11 cellular contexts compared by ENCODE assay signal in the genomic region with DNA sequence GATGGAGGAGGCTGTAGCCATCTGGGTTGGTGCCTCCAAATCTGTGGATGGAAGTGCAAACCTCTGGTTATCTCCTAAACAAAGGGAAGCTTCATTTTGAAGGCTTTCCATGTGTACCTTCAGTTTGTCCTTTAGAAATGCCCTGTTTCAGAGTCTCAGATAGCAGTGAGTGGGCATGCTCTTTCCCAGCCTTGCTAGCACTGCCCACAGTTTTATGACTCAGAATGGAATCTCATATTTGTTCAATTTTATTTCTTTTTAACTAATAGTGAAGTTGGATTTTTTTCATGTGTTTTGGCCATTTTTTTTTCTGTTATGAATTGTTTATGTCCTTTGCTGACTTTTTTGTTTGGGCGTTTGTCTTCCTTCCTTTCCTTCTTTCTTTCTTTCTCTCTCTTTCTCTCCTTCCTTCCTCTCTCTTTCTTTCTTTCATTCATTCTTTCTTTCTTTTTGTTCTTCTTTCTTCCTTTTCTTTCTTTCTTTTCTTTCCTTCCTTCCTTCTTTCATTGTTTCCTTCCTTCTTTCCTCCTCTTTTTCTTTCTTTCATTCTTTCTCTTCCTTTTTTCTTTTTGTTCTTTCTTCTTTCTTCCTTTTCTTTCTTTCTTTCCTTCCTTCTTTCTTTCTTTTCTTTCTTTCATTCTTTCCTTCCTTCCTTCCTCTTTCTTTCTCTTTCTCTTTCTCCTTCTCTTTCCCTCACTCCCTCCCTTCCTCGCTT. TPM values are rescaled to one million over a fixed set of nuclear protein-coding genes. Genes with fewer than 3 reads are reported as not detected.
DNase-seq lines count a peak whose midpoint lies in the region; ATAC-seq and TF ChIP-seq lines count a peak whose summit lies in the region.
"Had no signal": no experiment of that assay in that cellular context is flagged by ENCODE, and none has a peak within 500 bp of the region (broad histone marks: within the 10 kb centered on the region; RNA-seq: fewer than 3 reads in every experiment).

No MANE protein-coding gene starts in this region.

- peak overlapping the region; percentile 63 for H3K4me3 Mint-ChIP-seq in activated CD8-positive, alpha-beta memory T cell treated with anti-CD3 and anti-CD28 coated beads, Interleukin-2, amount 10 ng/mL, durations not matched to agents 7 days and 5 days
- peak overlapping the region in 1 of 2 donors; percentile 52 for H3K4me3 Mint-ChIP-seq in stimulated activated naive B cell treated with anti-CD40 and anti-IgM and Interleukin-4, amounts not matched to agents 10 μg/mL and 1 μg/mL and 100 μg/mL, for 72 hours

- H3K27me3 ChIP-seq in brain microvascular endothelial cell (replicated peaks), result no peaks in the 10 kb centered on the region
- H3K27me3 ChIP-seq: right atrium auricular region, SJSA1 had no signal

- no peaks in the 10 kb centered on the region for H3K36me3 ChIP-seq in brain microvascular endothelial cell (replicated peaks)
- H3K36me3 ChIP-seq: right atrium auricular region, SJSA1, thoracic aorta had no signal

- TF ChIP-seq CTCF in brain microvascular endothelial cell (IDR thresholded peaks at IDR 0.05; ENCODE audit: low read depth, low read length, missing control alignments), result no peak

- peaks cover 4% of the 10 kb centered on the region for H3K36me3 Mint-ChIP-seq in activated CD8-positive, alpha-beta memory T cell treated with anti-CD3 and anti-CD28 coated beads, Interleukin-2, amount 10 ng/mL, durations not matched to agents 7 days and 5 days
- no peaks in the 10 kb centered on the region for H3K36me3 Mint-ChIP-seq in stimulated activated naive B cell treated with anti-CD40 and anti-IgM and Interleukin-4, amounts not matched to agents 10 μg/mL and 1 μg/mL and 100 μg/mL, for 72 hours

- no peak overlapping the region for H3K4me3 ChIP-seq in brain microvascular endothelial cell (ENCODE audit: low read depth, low read length)
- H3K4me3 ChIP-seq: right atrium auricular region, SJSA1 had no signal

- no peak for ATAC-seq in activated CD8-positive, alpha-beta memory T cell treated with anti-CD3 and anti-CD28 coated beads, Interleukin-2, amount 10 ng/mL, durations not matched to agents 7 days and 5 days
- ATAC-seq in stimulated activated naive B cell treated with anti-CD40 and anti-IgM and Interleukin-4, amounts not matched to agents 10 μg/mL and 1 μg/mL and 100 μg/mL, for 72 hours (replicated peaks), result peak in 1 of 2 donors; percentile 16

- no peak overlapping the region for H3K27ac ChIP-seq in brain microvascular endothelial cell
- H3K27ac ChIP-seq: right atrium auricular region, SJSA1, thoracic aorta had no signal

- in situ Hi-C loops in brain microvascular endothelial cell (cut with HindIII; ENCODE audit: low pct_ligation_motif_present, low sequenced_read_pairs), result no loop called here

- no peaks in the 10 kb centered on the region for H3K27me3 Mint-ChIP-seq in activated CD8-positive, alpha-beta memory T cell treated with anti-CD3 and anti-CD28 coated beads, Interleukin-2, amount 10 ng/mL, durations not matched to agents 7 days and 5 days
- H3K27me3 Mint-ChIP-seq in stimulated activated naive B cell treated with anti-CD40 and anti-IgM and Interleukin-4, amounts not matched to agents 10 μg/mL and 1 μg/mL and 100 μg/mL, for 72 hours, result no peaks in the 10 kb centered on the region

- H3K9me3 Mint-ChIP-seq in activated CD8-positive, alpha-beta memory T cell treated with anti-CD3 and anti-CD28 coated beads, Interleukin-2, amount 10 ng/mL, durations not matched to agents 7 days and 5 days (ENCODE audit: low read depth), result no peaks in the 10 kb centered on the region
- peaks cover 2 to 3% of the 10 kb centered on the region in 2 donors for H3K9me3 Mint-ChIP-seq in stimulated activated naive B cell treated with anti-CD40 and anti-IgM and Interleukin-4, amounts not matched to agents 10 μg/mL and 1 μg/mL and 100 μg/mL, for 72 hours

- DNase-seq in activated CD8-positive, alpha-beta memory T cell treated with anti-CD3 and anti-CD28 coated beads, Interleukin-2, amount 10 ng/mL, durations not matched to agents 7 days and 5 days, result no peak
- DNase-seq in activated CD8-positive, alpha-beta memory T cell treated with anti-CD3 and anti-CD28 coated beads, Interleukin-2, amount 50 U/mL, for 48 hours, result no peak
- DNase-seq in MV-4-11 (lab: John Stamatoyannopoulos, UW) (peak; percentile 53), dedifferentiated amniotic fluid mesenchymal stem cell (ENCODE audit: extremely low spot score) (peak; percentile 33), amygdala (lab: John Stamatoyannopoulos, UW) (no peak), RKO (ENCODE audit: low spot score) (no peak), brain microvascular endothelial cell (no peak)
- no peak for DNase-seq in stimulated activated naive B cell treated with anti-CD40 and anti-IgM and Interleukin-4, amounts not matched to agents 10 μg/mL and 1 μg/mL and 100 μg/mL, for 72 hours

- peak overlapping the region; percentile 98 for H3K27ac Mint-ChIP-seq in activated CD8-positive, alpha-beta memory T cell treated with anti-CD3 and anti-CD28 coated beads, Interleukin-2, amount 10 ng/mL, durations not matched to agents 7 days and 5 days
- peak overlapping the region; percentile 78 for H3K27ac Mint-ChIP-seq in stimulated activated naive B cell treated with anti-CD40 and anti-IgM and Interleukin-4, amounts not matched to agents 10 μg/mL and 1 μg/mL and 100 μg/mL, for 72 hours

- CTCF ChIA-PET in activated CD8-positive, alpha-beta memory T cell treated with anti-CD3 and anti-CD28 coated beads, Interleukin-2, amount 10 ng/mL, durations not matched to agents 7 days and 5 days (lab: Charles Lee), result interaction anchor here (1.0 to 3.9 kb wide), 7 partner anchors 9 to 43 kb away, joined by 3 to 40 read pairs (median 6); partner anchors contain the start of gene PRF1

- H3K4me1 Mint-ChIP-seq in activated CD8-positive, alpha-beta memory T cell treated with anti-CD3 and anti-CD28 coated beads, Interleukin-2, amount 10 ng/mL, durations not matched to agents 7 days and 5 days, result peaks cover 59% of the 10 kb centered on the region
- H3K4me1 Mint-ChIP-seq in stimulated activated naive B cell treated with anti-CD40 and anti-IgM and Interleukin-4, amounts not matched to agents 10 μg/mL and 1 μg/mL and 100 μg/mL, for 72 hours, result peaks cover 38 to 49% of the 10 kb centered on the region in 2 donors

RNA-seq across cellular contexts. Expression of gene PRF1, which starts 25.6 kb away (rescaled TPM):
- 100 to 1,000 TPM; 381 to 433 TPM for total RNA-seq in activated CD8-positive, alpha-beta memory T cell treated with anti-CD3 and anti-CD28 coated beads, Interleukin-2, amount 10 ng/mL, durations not matched to agents 7 days and 5 days
- total RNA-seq: SJSA1 had no signal

Comparison
In these comparisons a context has a peak if more than half of its experiments do, and no peak if none do; other contexts are left out.
1. DNase-seq: peak in MV-4-11 (single experiment) and dedifferentiated amniotic fluid mesenchymal stem cell (single experiment); none in activated CD8-positive, alpha-beta memory T cell treated with anti-CD3 and anti-CD28 coated beads, Interleukin-2, amount 10 ng/mL, durations not matched to agents 7 days and 5 days (single experiment), activated CD8-positive, alpha-beta memory T cell treated with anti-CD3 and anti-CD28 coated beads, Interleukin-2, amount 50 U/mL, for 48 hours (single experiment), stimulated activated naive B cell treated with anti-CD40 and anti-IgM and Interleukin-4, amounts not matched to agents 10 μg/mL and 1 μg/mL and 100 μg/mL, for 72 hours (single experiment), amygdala (0 of 56), RKO (single experiment) and brain microvascular endothelial cell (single experiment).